25 cellular contexts compared by ENCODE assay signal in the genomic region with DNA sequence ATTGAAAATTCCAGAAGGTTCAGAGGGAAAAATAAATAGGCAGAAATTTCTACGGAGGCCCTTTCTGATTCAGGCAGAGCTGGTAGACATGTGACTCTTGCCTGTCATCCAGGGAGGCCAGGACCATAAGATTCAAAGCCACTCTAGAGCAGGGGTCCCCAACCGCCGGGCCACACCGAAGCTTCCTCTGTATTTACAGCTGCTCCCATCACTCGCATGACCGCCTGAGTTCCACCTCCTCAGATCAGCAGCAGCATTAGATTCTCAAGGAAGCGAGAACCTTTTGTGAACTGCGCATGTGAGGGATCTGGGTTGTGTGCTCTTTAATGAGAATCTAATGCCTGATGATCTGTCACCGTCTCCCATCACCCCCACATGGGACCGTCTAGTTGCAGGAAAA.
"Had no signal": no experiment of that assay in that cellular context is flagged by ENCODE, and none has a peak within 500 bp of the region (broad histone marks: within the 10 kb centered on the region; RNA-seq: fewer than 3 reads in every experiment).

No MANE protein-coding gene starts in this region.

- H3K36me3 ChIP-seq: neutrophil, pancreas, prostate gland, right lobe of liver, sigmoid colon, stomach, thoracic aorta, thyroid gland, tibial nerve, upper lobe of left lung, vagina had no signal

- H3K27ac ChIP-seq: neutrophil, right lobe of liver, thoracic aorta, thyroid gland, upper lobe of left lung, vagina had no signal

- H3K27me3 ChIP-seq: neutrophil, pancreas, right lobe of liver, sigmoid colon, stomach, thyroid gland, tibial nerve, upper lobe of left lung, vagina had no signal

- H3K4me1 ChIP-seq: prostate gland, right lobe of liver, thyroid gland, upper lobe of left lung, vagina had no signal

- DNase-seq: naive thymus-derived CD8-positive, alpha-beta T cell; nephron progenitor cell; nucleus accumbens; pancreas; right cardiac atrium; right lobe of liver; sigmoid colon; small intestine; stimulated activated CD4-positive, alpha-beta T cell treated with anti-CD3 and anti-CD28 coated beads, Interleukin-15, amount 100 ng/mL, for 24 hours; stimulated activated CD4-positive, alpha-beta T cell treated with anti-CD3 and anti-CD28 coated beads, Interleukin-2, amount 100 ng/mL, for 24 hours; stimulated activated CD4-positive, alpha-beta T cell treated with anti-CD3 and anti-CD28 coated beads, Interleukin-2, amount 100 ng/mL, for 48 hours; stimulated activated CD4-positive, alpha-beta T cell treated with anti-CD3 and anti-CD28 coated beads, Interleukin-4, amount 100 ng/mL, for 24 hours; stimulated activated naive B cell treated with anti-CD40 and anti-IgM and Interleukin-4, amounts not matched to agents 10 μg/mL and 1 μg/mL and 100 μg/mL, for 72 hours; stimulated activated naive CD4-positive, alpha-beta T cell treated with Interleukin-2 at 50 U/mL for 16 hours; stomach; thyroid gland; trophoblast cell; upper lobe of left lung had no signal

- ATAC-seq: naive thymus-derived CD8-positive, alpha-beta T cell; natural killer cell treated with Interleukin-12 subunit alpha and Interleukin-12 subunit beta and Interleukin-15 and Interleukin-18, amount 100 ng/mL, for 72 hours; right cardiac atrium; right lobe of liver; stimulated activated effector memory CD8-positive, alpha-beta T cell treated with anti-CD3 and anti-CD28 coated beads, Interleukin-12 subunit alpha, Interleukin-12 subunit beta, amount 100 ng/mL, for 72 hours; stimulated activated naive B cell treated with anti-CD40 and anti-IgM and Interleukin-4, amounts not matched to agents 10 μg/mL and 1 μg/mL and 100 μg/mL, for 72 hours had no signal

- H3K9me3 ChIP-seq: pancreas, prostate gland, right lobe of liver, stomach, thoracic aorta, thyroid gland, tibial nerve, upper lobe of left lung, vagina had no signal

- H3K4me3 ChIP-seq: pancreas, prostate gland, right lobe of liver, sigmoid colon, stomach, thoracic aorta, thyroid gland, tibial nerve, upper lobe of left lung, vagina had no signal
